1 cellular context compared by ENCODE assay signal in genomic region chr19:7636317-7636690, GRCh38.
TF ChIP-seq lines count a peak whose summit lies in the region.

No MANE protein-coding gene starts in this region.

TF ChIP-seq in GM23338, 12 proteins besides CTCF, POLR2A, EP300 and RAD21 (continued from another document):
- TF ChIP-seq, protein P1, sequence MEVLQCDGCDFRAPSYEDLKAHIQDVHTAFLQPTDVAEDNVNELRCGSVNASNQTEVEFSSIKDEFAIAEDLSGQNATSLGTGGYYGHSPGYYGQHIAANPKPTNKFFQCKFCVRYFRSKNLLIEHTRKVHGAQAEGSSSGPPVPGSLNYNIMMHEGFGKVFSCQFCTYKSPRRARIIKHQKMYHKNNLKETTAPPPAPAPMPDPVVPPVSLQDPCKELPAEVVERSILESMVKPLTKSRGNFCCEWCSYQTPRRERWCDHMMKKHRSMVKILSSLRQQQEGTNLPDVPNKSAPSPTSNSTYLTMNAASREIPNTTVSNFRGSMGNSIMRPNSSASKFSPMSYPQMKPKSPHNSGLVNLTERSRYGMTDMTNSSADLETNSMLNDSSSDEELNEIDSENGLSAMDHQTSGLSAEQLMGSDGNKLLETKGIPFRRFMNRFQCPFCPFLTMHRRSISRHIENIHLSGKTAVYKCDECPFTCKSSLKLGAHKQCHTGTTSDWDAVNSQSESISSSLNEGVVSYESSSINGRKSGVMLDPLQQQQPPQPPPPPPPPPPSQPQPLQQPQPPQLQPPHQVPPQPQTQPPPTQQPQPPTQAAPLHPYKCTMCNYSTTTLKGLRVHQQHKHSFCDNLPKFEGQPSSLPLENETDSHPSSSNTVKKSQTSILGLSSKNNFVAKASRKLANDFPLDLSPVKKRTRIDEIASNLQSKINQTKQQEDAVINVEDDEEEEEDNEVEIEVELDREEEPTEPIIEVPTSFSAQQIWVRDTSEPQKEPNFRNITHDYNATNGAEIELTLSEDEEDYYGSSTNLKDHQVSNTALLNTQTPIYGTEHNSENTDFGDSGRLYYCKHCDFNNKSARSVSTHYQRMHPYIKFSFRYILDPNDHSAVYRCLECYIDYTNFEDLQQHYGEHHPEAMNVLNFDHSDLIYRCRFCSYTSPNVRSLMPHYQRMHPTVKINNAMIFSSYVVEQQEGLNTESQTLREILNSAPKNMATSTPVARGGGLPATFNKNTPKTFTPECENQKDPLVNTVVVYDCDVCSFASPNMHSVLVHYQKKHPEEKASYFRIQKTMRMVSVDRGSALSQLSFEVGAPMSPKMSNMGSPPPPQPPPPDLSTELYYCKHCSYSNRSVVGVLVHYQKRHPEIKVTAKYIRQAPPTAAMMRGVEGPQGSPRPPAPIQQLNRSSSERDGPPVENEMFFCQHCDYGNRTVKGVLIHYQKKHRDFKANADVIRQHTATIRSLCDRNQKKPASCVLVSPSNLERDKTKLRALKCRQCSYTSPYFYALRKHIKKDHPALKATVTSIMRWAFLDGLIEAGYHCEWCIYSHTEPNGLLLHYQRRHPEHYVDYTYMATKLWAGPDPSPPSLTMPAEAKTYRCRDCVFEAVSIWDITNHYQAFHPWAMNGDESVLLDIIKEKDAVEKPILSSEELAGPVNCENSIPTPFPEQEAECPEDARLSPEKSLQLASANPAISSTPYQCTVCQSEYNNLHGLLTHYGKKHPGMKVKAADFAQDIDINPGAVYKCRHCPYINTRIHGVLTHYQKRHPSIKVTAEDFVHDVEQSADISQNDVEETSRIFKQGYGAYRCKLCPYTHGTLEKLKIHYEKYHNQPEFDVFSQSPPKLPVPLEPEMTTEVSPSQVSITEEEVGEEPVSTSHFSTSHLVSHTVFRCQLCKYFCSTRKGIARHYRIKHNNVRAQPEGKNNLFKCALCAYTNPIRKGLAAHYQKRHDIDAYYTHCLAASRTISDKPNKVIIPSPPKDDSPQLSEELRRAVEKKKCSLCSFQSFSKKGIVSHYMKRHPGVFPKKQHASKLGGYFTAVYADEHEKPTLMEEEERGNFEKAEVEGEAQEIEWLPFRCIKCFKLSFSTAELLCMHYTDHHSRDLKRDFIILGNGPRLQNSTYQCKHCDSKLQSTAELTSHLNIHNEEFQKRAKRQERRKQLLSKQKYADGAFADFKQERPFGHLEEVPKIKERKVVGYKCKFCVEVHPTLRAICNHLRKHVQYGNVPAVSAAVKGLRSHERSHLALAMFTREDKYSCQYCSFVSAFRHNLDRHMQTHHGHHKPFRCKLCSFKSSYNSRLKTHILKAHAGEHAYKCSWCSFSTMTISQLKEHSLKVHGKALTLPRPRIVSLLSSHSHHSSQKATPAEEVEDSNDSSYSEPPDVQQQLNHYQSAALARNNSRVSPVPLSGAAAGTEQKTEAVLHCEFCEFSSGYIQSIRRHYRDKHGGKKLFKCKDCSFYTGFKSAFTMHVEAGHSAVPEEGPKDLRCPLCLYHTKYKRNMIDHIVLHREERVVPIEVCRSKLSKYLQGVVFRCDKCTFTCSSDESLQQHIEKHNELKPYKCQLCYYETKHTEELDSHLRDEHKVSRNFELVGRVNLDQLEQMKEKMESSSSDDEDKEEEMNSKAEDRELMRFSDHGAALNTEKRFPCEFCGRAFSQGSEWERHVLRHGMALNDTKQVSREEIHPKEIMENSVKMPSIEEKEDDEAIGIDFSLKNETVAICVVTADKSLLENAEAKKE (CRISPR knock-in tag; IDR thresholded peaks at IDR 0.05), result no peak
